Comparison of ENCODE assay signal across 15 cellular contexts in the genomic region with DNA sequence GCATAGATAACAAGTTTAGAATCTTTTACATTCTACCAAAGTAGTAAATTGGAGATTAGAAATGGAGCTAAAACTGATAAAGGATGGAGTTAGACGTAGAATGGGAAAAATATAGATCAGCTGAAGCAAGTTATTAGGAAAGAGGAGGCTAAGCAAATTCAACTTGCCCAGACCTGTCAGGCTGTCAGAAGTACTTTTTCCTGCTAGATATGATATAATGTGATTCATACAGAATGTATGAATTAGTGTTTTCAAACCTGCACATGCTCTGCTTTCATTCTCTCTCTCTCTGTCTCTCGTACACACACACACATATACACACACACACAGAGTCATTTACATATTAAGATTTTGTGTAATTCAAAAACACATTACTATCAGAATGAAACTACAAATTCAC.
DNase-seq lines count a peak whose midpoint lies in the region; ATAC-seq and TF ChIP-seq lines count a peak whose summit lies in the region.
"Had no signal": no experiment of that assay in that cellular context is flagged by ENCODE, and none has a peak within 500 bp of the region (broad histone marks: within the 10 kb centered on the region; RNA-seq: fewer than 3 reads in every experiment).

No MANE protein-coding gene starts in this region.

- H3K4me3 ChIP-seq in RWPE2 (ENCODE audit: severe bottlenecking) (no peak overlapping the region), neural cell (ENCODE audit: low read length) (no peak overlapping the region), lower lobe of right lung (no peak overlapping the region)
- H3K4me3 ChIP-seq: HAP-1 had no signal

- DNase-seq in NCI-H1105 treated with DMSO at 0.1 percent for 48 hours (lab: John Stamatoyannopoulos, UW) (peak; percentile 27), NCI-H1105 (lab: John Stamatoyannopoulos, UW) (no peak), RWPE2 (ENCODE audit: low spot score) (no peak), lower lobe of right lung (no peak), sciatic nerve (ENCODE audit: low spot score) (no peak)
- DNase-seq: CD8-positive, alpha-beta T cell; COR-L47; DMS153; DMS79 treated with DMSO at 0.1 percent for 48 hours; EL had no signal

- peaks cover 11% of the 10 kb centered on the region for H3K4me1 ChIP-seq in RWPE2 (ENCODE audit: insufficient read depth, poor library complexity, severe bottlenecking)
- H3K4me1 ChIP-seq in lower lobe of right lung, result no peaks in the 10 kb centered on the region
- H3K4me1 ChIP-seq: HAP-1 had no signal

- H4K20me1 ChIP-seq in neural cell (ENCODE audit: insufficient read depth), result no peaks in the 10 kb centered on the region

- no peak for TF ChIP-seq RAD21 in neural cell (conservative IDR thresholded peaks at IDR 0.05)

- H3K79me2 ChIP-seq in neural cell (replicated peaks; ENCODE audit: insufficient read depth, low read length), result no peaks in the 10 kb centered on the region

- H3K4me2 ChIP-seq in neural cell (ENCODE audit: low read length), result no peak overlapping the region

- no peak overlapping the region for H3K9ac ChIP-seq in neural cell (ENCODE audit: low read length)

- TF ChIP-seq EP300 in neural cell (conservative IDR thresholded peaks at IDR 0.05; ENCODE audit: poor library complexity, severe bottlenecking), result peak; percentile 30

- no peak overlapping the region for H2AFZ ChIP-seq in neural cell (ENCODE audit: low read depth, low read length)

- no peaks in the 10 kb centered on the region for H3K36me3 ChIP-seq in RWPE2 (ENCODE audit: low read depth)
- no peaks in the 10 kb centered on the region for H3K36me3 ChIP-seq in neural cell (ENCODE audit: insufficient read depth, low read length)
- H3K36me3 ChIP-seq in lower lobe of right lung, result no peaks in the 10 kb centered on the region
- H3K36me3 ChIP-seq: HAP-1 had no signal

- intact Hi-C loops in lower lobe of right lung (cut with DNase I), result no loop called here
- intact Hi-C loops in sciatic nerve (cut with DNase I), result no loop called here

- H3K27me3 ChIP-seq in RWPE2 (ENCODE audit: insufficient read depth, poor library complexity, severe bottlenecking) (no peaks in the 10 kb centered on the region), neural cell (ENCODE audit: insufficient read depth, low read depth, low read length) (no peaks in the 10 kb centered on the region), lower lobe of right lung (ENCODE audit: low read depth) (no peaks in the 10 kb centered on the region)

- TF ChIP-seq CTCF in RWPE2 (IDR thresholded peaks at IDR 0.05; ENCODE audit: poor library complexity, severe bottlenecking), result no peak
- TF ChIP-seq CTCF in neural cell (IDR thresholded peaks at IDR 0.05; ENCODE audit: poor library complexity, severe bottlenecking), result no peak
- no peak for TF ChIP-seq CTCF in lower lobe of right lung (IDR thresholded peaks at IDR 0.05)

- H3K27ac ChIP-seq in RWPE2 (ENCODE audit: poor library complexity, severe bottlenecking), result peak overlapping the region; percentile 22
- H3K27ac ChIP-seq in neural cell (ENCODE audit: low read length), result no peak overlapping the region
- no peak overlapping the region for H3K27ac ChIP-seq in lower lobe of right lung
- H3K27ac ChIP-seq: 22Rv1 had no signal

- ATAC-seq in RWPE2 (ENCODE audit: low read depth) (peak; percentile 91), esophagus mucosa (peak; percentile 80), lower lobe of right lung (no peak), HG02840 (IDR thresholded peaks at IDR 0.05; ENCODE audit: low FRiP score, unreplicated experiment) (no peak), sciatic nerve (no peak)
- ATAC-seq: CD8-positive, alpha-beta T cell had no signal

- H3K9me2 ChIP-seq in neural cell (ENCODE audit: insufficient read depth, low read length), result no peaks in the 10 kb centered on the region

- H3K9me3 ChIP-seq in RWPE2 (ENCODE audit: severe bottlenecking) (no peaks in the 10 kb centered on the region), neural cell (ENCODE audit: low read length) (no peaks in the 10 kb centered on the region), lower lobe of right lung (no peaks in the 10 kb centered on the region)
- H3K9me3 ChIP-seq: HAP-1 had no signal

- no peaks in the 10 kb centered on the region for H3F3A ChIP-seq in neural cell (ENCODE audit: insufficient read depth, low read length, poor library complexity, severe bottlenecking)

TF ChIP-seq in neural cell, 6 proteins besides CTCF, POLR2A, EP300 and RAD21:
- TF ChIP-seq SMC3 (conservative IDR thresholded peaks at IDR 0.05; ENCODE audit: poor library complexity), result no peak
- no peak for TF ChIP-seq MXI1 (conservative IDR thresholded peaks at IDR 0.05; ENCODE audit: poor library complexity, severe bottlenecking)
- TF ChIP-seq POLR2AphosphoS5 (IDR thresholded peaks at IDR 0.05), result no peak
- no peak for TF ChIP-seq TAF1 (IDR thresholded peaks at IDR 0.05; ENCODE audit: low read depth)
- no peak for TF ChIP-seq EZH2 (IDR thresholded peaks at IDR 0.05; ENCODE audit: borderline replicate concordance, insufficient read depth, low read length, poor library complexity, severe bottlenecking)
- TF ChIP-seq, protein P1, sequence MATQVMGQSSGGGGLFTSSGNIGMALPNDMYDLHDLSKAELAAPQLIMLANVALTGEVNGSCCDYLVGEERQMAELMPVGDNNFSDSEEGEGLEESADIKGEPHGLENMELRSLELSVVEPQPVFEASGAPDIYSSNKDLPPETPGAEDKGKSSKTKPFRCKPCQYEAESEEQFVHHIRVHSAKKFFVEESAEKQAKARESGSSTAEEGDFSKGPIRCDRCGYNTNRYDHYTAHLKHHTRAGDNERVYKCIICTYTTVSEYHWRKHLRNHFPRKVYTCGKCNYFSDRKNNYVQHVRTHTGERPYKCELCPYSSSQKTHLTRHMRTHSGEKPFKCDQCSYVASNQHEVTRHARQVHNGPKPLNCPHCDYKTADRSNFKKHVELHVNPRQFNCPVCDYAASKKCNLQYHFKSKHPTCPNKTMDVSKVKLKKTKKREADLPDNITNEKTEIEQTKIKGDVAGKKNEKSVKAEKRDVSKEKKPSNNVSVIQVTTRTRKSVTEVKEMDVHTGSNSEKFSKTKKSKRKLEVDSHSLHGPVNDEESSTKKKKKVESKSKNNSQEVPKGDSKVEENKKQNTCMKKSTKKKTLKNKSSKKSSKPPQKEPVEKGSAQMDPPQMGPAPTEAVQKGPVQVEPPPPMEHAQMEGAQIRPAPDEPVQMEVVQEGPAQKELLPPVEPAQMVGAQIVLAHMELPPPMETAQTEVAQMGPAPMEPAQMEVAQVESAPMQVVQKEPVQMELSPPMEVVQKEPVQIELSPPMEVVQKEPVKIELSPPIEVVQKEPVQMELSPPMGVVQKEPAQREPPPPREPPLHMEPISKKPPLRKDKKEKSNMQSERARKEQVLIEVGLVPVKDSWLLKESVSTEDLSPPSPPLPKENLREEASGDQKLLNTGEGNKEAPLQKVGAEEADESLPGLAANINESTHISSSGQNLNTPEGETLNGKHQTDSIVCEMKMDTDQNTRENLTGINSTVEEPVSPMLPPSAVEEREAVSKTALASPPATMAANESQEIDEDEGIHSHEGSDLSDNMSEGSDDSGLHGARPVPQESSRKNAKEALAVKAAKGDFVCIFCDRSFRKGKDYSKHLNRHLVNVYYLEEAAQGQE (IDR thresholded peaks at IDR 0.05; ENCODE audit: borderline replicate concordance), result no peak

Comparison
In these comparisons a context has a peak if more than half of its experiments do, and no peak if none do; other contexts are left out.
1. ATAC-seq: peak in RWPE2 (single experiment) and esophagus mucosa (single experiment); none in lower lobe of right lung (0 of 2), HG02840 (single experiment) and sciatic nerve (single experiment).